ENCODE assay signal across 10 cellular contexts in genomic region chr7:140876519-140877248, GRCh38. TPM values are rescaled to one million over a fixed set of nuclear protein-coding genes. Genes with fewer than 3 reads are reported as not detected.
DNase-seq lines count a peak whose midpoint lies in the region; ATAC-seq, FAIRE-seq and TF ChIP-seq lines count a peak whose summit lies in the region.
"Had no signal": no experiment of that assay in that cellular context is flagged by ENCODE, and none has a peak within 500 bp of the region (broad histone marks: within the 10 kb centered on the region; RNA-seq: fewer than 3 reads in every experiment).

No MANE protein-coding gene starts in this region.

- in situ Hi-C loops in mammary epithelial cell (cut with MboI; ENCODE audit: low sequenced_read_pairs in 2 of 2), result no loop called here

- H3K9ac ChIP-seq in mammary epithelial cell (ENCODE audit: insufficient read depth, low read length), result no peak overlapping the region

- CTCF ChIA-PET in A549 (lab: Yijun Ruan, JAX) (no interaction called here), mammary epithelial cell (lab: Charles Lee; ENCODE audit: low non-redundant PET) (no interaction called here)

- TF ChIP-seq CTCF in A549 (IDR thresholded peaks at IDR 0.05) (no peak), mammary epithelial cell (conservative IDR thresholded peaks at IDR 0.05 in 1 of 2, IDR thresholded peaks at IDR 0.05 in 1 of 2; ENCODE audit: extremely low read depth in 1 of 2, insufficient read depth in 1 of 2, low read depth in 1 of 2, low read length in 2 of 2) (no peak), coronary artery (IDR thresholded peaks at IDR 0.05) (no peak)

- H3K4me2 ChIP-seq in A549 (no peak overlapping the region), mammary epithelial cell (ENCODE audit: insufficient read depth, low read depth, low read length) (peak overlapping the region; percentile 29)

- no peak overlapping the region for H2AFZ ChIP-seq in mammary epithelial cell (ENCODE audit: low read depth, low read length)

- peaks cover 56% of the 10 kb centered on the region for H3K79me2 ChIP-seq in mammary epithelial cell (ENCODE audit: insufficient read depth, low read length)

- H3K9me3 ChIP-seq in A549, result no peaks in the 10 kb centered on the region
- H3K9me3 ChIP-seq in mammary epithelial cell (replicated peaks; ENCODE audit: insufficient read depth, low read length), result no peaks in the 10 kb centered on the region

- FAIRE-seq in A549 (lab: Jason Lieb, UNC), result no peak

- no peak overlapping the region for H3K4me3 ChIP-seq in A549
- H3K4me3 ChIP-seq in mammary epithelial cell (replicated peaks in 1 of 3; ENCODE audit: insufficient read depth in 1 of 3, low read depth in 2 of 3, low read length in 3 of 3), result no peak overlapping the region
- H3K4me3 ChIP-seq in coronary artery, result no peak overlapping the region

- H3K36me3 ChIP-seq in mammary epithelial cell (ENCODE audit: insufficient read depth, low read length), result no peaks in the 10 kb centered on the region

- no peaks in the 10 kb centered on the region for H4K20me1 ChIP-seq in mammary epithelial cell (ENCODE audit: insufficient read depth, low read length)

- dilution Hi-C loops in mammary epithelial cell (cut with HindIII; ENCODE audit: low sequenced_read_pairs), result no loop called here

- POLR2A ChIA-PET in A549 (lab: Yijun Ruan, JAX), result no interaction called here

- H3K4me1 ChIP-seq in A549 (peaks cover 10% of the 10 kb centered on the region; the same call in 2 of the 3 replicates), mammary epithelial cell (ENCODE audit: insufficient read depth, low read length) (peaks cover 2% of the 10 kb centered on the region)

- no peak for TF ChIP-seq RAD21 in A549 (conservative IDR thresholded peaks at IDR 0.05 in 1 of 2, IDR thresholded peaks at IDR 0.05 in 1 of 2)

- H3K27ac ChIP-seq in A549, result no peak overlapping the region
- no peak overlapping the region for H3K27ac ChIP-seq in mammary epithelial cell (ENCODE audit: insufficient read depth, low read depth, low read length)
- H3K27ac ChIP-seq in coronary artery, result no peak overlapping the region

- no peak for ATAC-seq in A549
- ATAC-seq in GM19395 (IDR thresholded peaks at IDR 0.05; ENCODE audit: unreplicated experiment), result peak; percentile 90
- ATAC-seq in HG03439 (IDR thresholded peaks at IDR 0.05; ENCODE audit: unreplicated experiment), result peak; percentile 74

- intact Hi-C loops in mammary epithelial cell (cut with micrococcal nuclease), result no loop called here

- 48% methylated on average over 2 of the region's 2 CpGs for WGBS in A549 (ENCODE audit: missing lambda C conversion rate)
- 39% methylated on average over 2 of the region's 2 CpGs for WGBS in mammary epithelial cell (ENCODE audit: low coverage, missing lambda C conversion rate)

- no TSS peak for BruUV-seq in mammary epithelial cell (replicated peaks; lab: Mats Ljungman, UMichigan)

- TF ChIP-seq EP300 in A549 (IDR thresholded peaks at IDR 0.05), result no peak

- no peak for TF ChIP-seq POLR2A in A549 (IDR thresholded peaks at IDR 0.05; ENCODE audit: low read length)

- DNase-seq in A549 (ENCODE audit: low read depth in 1 of 2, low spot score in 1 of 2) (no peak), mammary epithelial cell (peak; percentile 65), NCI-H774 (lab: John Stamatoyannopoulos, UW) (no peak), NCI-H1694 (lab: John Stamatoyannopoulos, UW) (no peak), coronary artery (ENCODE audit: low spot score) (no peak)
- no peak for DNase-seq in activated T-cell treated with anti-CD3 and anti-CD28 coated beads, Interleukin-2, amount 50 U/mL, for 1 hour
- DNase-seq: activated B cell treated with CpG ODN at 0.5 μM for 24 hours, DMS79 had no signal

- H3K27me3 ChIP-seq in mammary epithelial cell (ENCODE audit: insufficient read depth, low read length), result no peaks in the 10 kb centered on the region

TF ChIP-seq in A549, 52 proteins besides CTCF, POLR2A, EP300 and RAD21:
- TF ChIP-seq ZNF302 (CRISPR knock-in tag; IDR thresholded peaks at IDR 0.05) (no peak), MAFK (IDR thresholded peaks at IDR 0.05; ENCODE audit: partially characterized antibody) (peak; percentile 43)
TF ChIP-seq in A549: peak in this region for 1.

RNA-seq across cellular contexts. Expression of gene BRAF, which starts 48.0 kb away (rescaled TPM):
- polyA plus RNA-seq in A549 (2011; rRNA removed) (16.9 and 19.7 TPM in 2 replicates), A549 (2017; fragmentation: RNase III; extraction: RNeasy Plus Mini Kit Qiagen cat#74134 plus additional on column Dnase treatment) (5.9 to 6.1 TPM (median 6.0 TPM) in 3 replicates), mammary epithelial cell (7.6 TPM)
- polyA plus RNA-seq in A549 (2012; cell fraction: cytosol; rRNA removed), result 2.4 and 3.1 TPM in 2 replicates
- 2.6 and 3.9 TPM in 2 replicates for polyA plus RNA-seq in A549 (2012; cell fraction: nucleus; rRNA removed)
- 36.1 and 40.1 TPM in 2 replicates for polyA minus RNA-seq in A549 (2011; rRNA and poly(A)+ RNA removed)
- total RNA-seq in mammary epithelial cell, result 10 to 100 TPM; 22.8 to 26.6 TPM
- polyA minus RNA-seq in mammary epithelial cell, result 33.0 TPM

Comparison
In these comparisons a context has a peak if more than half of its experiments do, and no peak if none do; other contexts are left out.
1. ATAC-seq: peak in GM19395 (single experiment) and HG03439 (single experiment); none in A549 (0 of 2).